Comparison of ENCODE assay signal across 1 cellular context in genomic region chr11:1006762-1007161, GRCh38.
TF ChIP-seq lines count a peak whose summit lies in the region.

No MANE protein-coding gene starts in this region.

TF ChIP-seq in GM23338, 12 proteins besides CTCF, POLR2A, EP300 and RAD21 (continued from another document):
- TF ChIP-seq ZNF462 (CRISPR knock-in tag; IDR thresholded peaks at IDR 0.05) (no peak), STAT1 (IDR thresholded peaks at IDR 0.05; ENCODE audit: unreplicated experiment) (no peak), REST (IDR thresholded peaks at IDR 0.05; ENCODE audit: unreplicated experiment) (no peak), EZH2 (IDR thresholded peaks at IDR 0.05; ENCODE audit: low read depth, unreplicated experiment) (no peak), ZNF331 (CRISPR knock-in tag; IDR thresholded peaks at IDR 0.05; ENCODE audit: low read depth) (no peak), NANOG (IDR thresholded peaks at IDR 0.05; ENCODE audit: borderline replicate concordance) (no peak), EZH2phosphoT487 (IDR thresholded peaks at IDR 0.05; ENCODE audit: unreplicated experiment) (no peak), CREB1 (CRISPR knock-in tag; IDR thresholded peaks at IDR 0.05; ENCODE audit: low read depth) (no peak), ZNF114 (CRISPR knock-in tag; IDR thresholded peaks at IDR 0.05) (no peak), JUNB (IDR thresholded peaks at IDR 0.05; ENCODE audit: unreplicated experiment) (no peak), ETS1 (IDR thresholded peaks at IDR 0.05) (no peak)
TF ChIP-seq in GM23338: peak in this region for 0.
